Comparison of ENCODE assay signal across 8 cellular contexts in the genomic region with DNA sequence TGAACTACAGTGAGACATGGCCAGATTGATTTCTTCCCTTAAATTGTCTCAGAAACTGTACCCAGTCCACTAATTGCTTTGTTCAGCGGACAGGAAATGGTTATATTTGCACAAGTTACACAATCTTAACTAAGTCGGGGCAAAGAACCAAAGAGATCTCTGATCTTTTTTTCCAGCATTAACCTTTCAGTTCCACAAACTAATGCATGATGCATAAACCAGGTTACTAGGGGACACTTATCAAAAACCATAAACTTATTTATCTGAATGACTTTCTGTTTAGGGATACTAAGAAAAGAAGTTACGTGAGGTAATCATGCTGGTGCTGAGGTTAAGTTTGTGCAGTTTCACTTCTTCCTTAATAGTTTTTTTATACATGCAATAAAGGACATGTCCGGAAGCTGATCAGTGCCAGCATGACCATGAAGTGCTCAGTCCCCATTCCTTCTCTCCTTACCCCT. TPM values are rescaled to one million over a fixed set of nuclear protein-coding genes. Genes with fewer than 3 reads are reported as not detected.
DNase-seq lines count a peak whose midpoint lies in the region; ATAC-seq and TF ChIP-seq lines count a peak whose summit lies in the region.

No MANE protein-coding gene starts in this region.

- TF ChIP-seq CTCF in psoas muscle (IDR thresholded peaks at IDR 0.05), result no peak
- no peak for TF ChIP-seq CTCF in glutamatergic neuron (IDR thresholded peaks at IDR 0.05; ENCODE audit: partially characterized antibody, unreplicated experiment)

- H3K27me3 Mint-ChIP-seq in IgD-negative memory B cell (peaks cover 10% of the 10 kb centered on the region), glutamatergic neuron (ENCODE audit: unreplicated experiment) (peaks cover 2% of the 10 kb centered on the region)

- 42 to 51% (median 45%) methylated on average over 4 of the region's 4 CpGs for WGBS in psoas muscle, 3 donors

- H3K4me1 Mint-ChIP-seq in IgD-negative memory B cell (peaks cover 17 to 26% (median 18%) of the 10 kb centered on the region in 3 donors), glutamatergic neuron (ENCODE audit: low read depth, unreplicated experiment) (no peaks in the 10 kb centered on the region)

- H3K27me3 ChIP-seq in endocrine pancreas (ENCODE audit: control insufficient read depth, insufficient read depth, low read length) (no peaks in the 10 kb centered on the region), psoas muscle (ENCODE audit: insufficient read depth in 3 of 3, low read length in 2 of 3) (no peaks in the 10 kb centered on the region)

- H3K9ac ChIP-seq in endocrine pancreas (ENCODE audit: control insufficient read depth, insufficient read depth, low read length), result no peak overlapping the region

- H3K4me1 ChIP-seq in endocrine pancreas (ENCODE audit: control insufficient read depth, insufficient read depth, low read length), result peaks cover 25% of the 10 kb centered on the region
- peaks cover 60% of the 10 kb centered on the region for H3K4me1 ChIP-seq in psoas muscle

- H3K9me3 Mint-ChIP-seq in IgD-negative memory B cell, result peaks cover 2 to 6% (median 3%) of the 10 kb centered on the region in 3 donors
- H3K9me3 Mint-ChIP-seq in glutamatergic neuron (ENCODE audit: unreplicated experiment), result peaks cover 1% of the 10 kb centered on the region

- H3K27ac ChIP-seq in psoas muscle, result no peak overlapping the region

- peak; percentile 42 for DNase-seq in EH (ENCODE audit: low read depth)
- no peak for DNase-seq in psoas muscle
- DNase-seq in hypothalamus (lab: John Stamatoyannopoulos, UW), result no peak
- DNase-seq in glutamatergic neuron, result no peak
- no peak for DNase-seq in DMS53 (lab: John Stamatoyannopoulos, UW)

- H3K36me3 Mint-ChIP-seq in IgD-negative memory B cell (peaks cover 3% of the 10 kb centered on the region), glutamatergic neuron (ENCODE audit: unreplicated experiment) (no peaks in the 10 kb centered on the region)

- ATAC-seq in GM21528 (IDR thresholded peaks at IDR 0.05; ENCODE audit: low FRiP score, unreplicated experiment) (peak; percentile 95), psoas muscle (peak in 1 of 4 donors; percentile 28)

- H3K9me3 ChIP-seq in endocrine pancreas (ENCODE audit: control insufficient read depth, low read length) (no peaks in the 10 kb centered on the region), psoas muscle (no peaks in the 10 kb centered on the region)

- H3K4me3 Mint-ChIP-seq in IgD-negative memory B cell, result peak overlapping the region; percentile 47 to 78 (median 58)
- H3K4me3 Mint-ChIP-seq in glutamatergic neuron (ENCODE audit: unreplicated experiment), result no peak overlapping the region

- H3K27ac Mint-ChIP-seq in IgD-negative memory B cell, result peak overlapping the region in 1 of 3 donors; percentile 1
- no peak overlapping the region for H3K27ac Mint-ChIP-seq in glutamatergic neuron (ENCODE audit: unreplicated experiment)

- H3K4me3 ChIP-seq in endocrine pancreas (ENCODE audit: control insufficient read depth, insufficient read depth, low read length) (peak overlapping the region; percentile 62), psoas muscle (peak overlapping the region; percentile 0)

- intact Hi-C loops in psoas muscle (cut with DNase I), result no loop called here

- H3K36me3 ChIP-seq in endocrine pancreas (ENCODE audit: control insufficient read depth, insufficient read depth, low read length) (no peaks in the 10 kb centered on the region), psoas muscle (ENCODE audit: insufficient read depth in 1 of 2, low read depth in 1 of 2) (no peaks in the 10 kb centered on the region)

RNA-seq across cellular contexts. Expression of a gene that starts 22.4 kb away (rescaled TPM):
- 3.5 TPM for polyA plus RNA-seq in IgD-negative memory B cell
- total RNA-seq in psoas muscle, result 100 to 1,000 TPM in 1 of 4 donors, 10 to 100 TPM in 3; 50.8 to 133 (median 74.1) TPM
- 10 to 100 TPM; 12.4 to 30.8 (median 19.4) TPM for polyA plus RNA-seq in psoas muscle
- 11.7 TPM for total RNA-seq in glutamatergic neuron (ENCODE audit: unreplicated experiment)
